ENCODE assay signal across 8 cellular contexts in the genomic region with DNA sequence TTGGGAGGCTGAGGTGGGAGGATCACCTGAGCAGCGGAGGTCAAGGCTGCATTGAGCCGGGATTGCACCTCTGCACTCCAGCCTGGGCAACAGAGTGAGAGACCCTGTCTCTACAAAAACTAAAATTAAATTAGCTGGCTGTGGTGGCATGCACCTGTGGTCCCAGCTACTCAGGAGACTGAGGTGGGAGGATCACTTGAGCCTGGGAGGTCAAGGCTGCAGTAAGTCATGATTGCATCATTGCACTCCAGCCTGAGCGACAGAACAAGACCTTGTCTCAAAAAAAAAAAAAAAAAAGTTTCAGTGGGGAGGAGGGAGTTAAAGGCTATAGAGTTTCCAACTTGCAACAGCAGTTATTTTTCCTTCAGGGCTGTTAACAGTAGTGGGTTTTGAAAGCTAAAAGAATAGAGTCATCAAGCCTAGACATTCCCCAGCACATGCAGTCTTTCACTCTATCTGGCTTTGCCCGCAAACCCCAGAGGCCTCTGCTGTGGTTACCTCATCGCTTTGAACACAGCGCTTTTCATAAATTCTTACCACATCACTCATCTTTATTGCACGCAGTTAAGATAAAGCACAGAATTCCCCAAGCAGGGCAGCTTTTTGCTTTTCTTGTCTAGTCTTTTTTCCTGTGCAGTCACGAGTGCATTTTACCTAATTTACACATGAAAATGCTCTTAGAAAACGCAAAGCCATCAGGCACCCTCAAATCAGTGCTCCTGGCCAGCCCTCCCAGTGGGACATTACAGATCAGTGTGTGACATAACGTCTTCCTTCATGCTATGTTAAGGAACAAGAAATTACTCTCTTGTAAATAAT. TPM values are rescaled to one million over a fixed set of nuclear protein-coding genes. Genes with fewer than 3 reads are reported as not detected.
DNase-seq lines count a peak whose midpoint lies in the region; ATAC-seq and TF ChIP-seq lines count a peak whose summit lies in the region.

No MANE protein-coding gene starts in this region.

- TF ChIP-seq POLR2A in spleen (IDR thresholded peaks at IDR 0.05) = no peak

- peak overlapping the region; percentile 45 for H3K4me3 Mint-ChIP-seq in activated T-cell treated with anti-CD3 and anti-CD28 coated beads, Interleukin-2, amount 50 U/mL, for 24 hours

- ATAC-seq in HG02623 (IDR thresholded peaks at IDR 0.05; ENCODE audit: unreplicated experiment) = peak; percentile 79

- no peaks in the 10 kb centered on the region for H3K36me3 ChIP-seq in GM06990 (ENCODE audit: control insufficient read depth, insufficient read depth, low read length)
- H3K36me3 ChIP-seq in spleen = no peaks in the 10 kb centered on the region

- H3K4me3 ChIP-seq in GM06990 (replicated peaks; ENCODE audit: low read depth, low read length) = no peak overlapping the region
- no peak overlapping the region for H3K4me3 ChIP-seq in spleen

- no peak for TF ChIP-seq CTCF in GM06990 (IDR thresholded peaks at IDR 0.05; ENCODE audit: insufficient read depth, low read length, poor library complexity, severe bottlenecking)
- no peak for TF ChIP-seq CTCF in spleen (IDR thresholded peaks at IDR 0.05 in 8 of 11, conservative IDR thresholded peaks at IDR 0.05 in 3 of 11)

- H3K27me3 ChIP-seq in GM06990 (replicated peaks; ENCODE audit: control insufficient read depth, insufficient read depth, low read length) (no peaks in the 10 kb centered on the region), spleen (replicated peaks in 1 of 7) (peaks cover 0 to 49% (median 0%) of the 10 kb centered on the region in 7 donors)

- peaks cover 75% of the 10 kb centered on the region for H3K27me3 Mint-ChIP-seq in activated T-cell treated with anti-CD3 and anti-CD28 coated beads, Interleukin-2, amount 50 U/mL, for 24 hours

- no peaks in the 10 kb centered on the region for H3K36me3 Mint-ChIP-seq in activated T-cell treated with anti-CD3 and anti-CD28 coated beads, Interleukin-2, amount 50 U/mL, for 24 hours (ENCODE audit: low read depth)

- WGBS in spleen, 5 donors = 35 to 47% (median 37%) methylated on average over 10 of the region's 10 CpGs

- DNase-seq in GM06990 (ENCODE audit: extremely low read depth, insufficient read length) (peak; percentile 46), NOMO-1 (lab: John Stamatoyannopoulos, UW; ENCODE audit: unreplicated experiment in 2 of 2) (peak; percentile 94 to 98), globus pallidus (ENCODE audit: low spot score) (peak; percentile 61), spleen (peak; percentile 66), OCI-M2 (lab: John Stamatoyannopoulos, UW; ENCODE audit: unreplicated experiment) (no peak), DMS153 (lab: John Stamatoyannopoulos, UW) (no peak)
- peak; percentile 82 for DNase-seq in activated T-cell treated with anti-CD3 and anti-CD28 coated beads, Interleukin-2, amount 50 U/mL, for 24 hours

- intact Hi-C loops in spleen (cut with DNase I; ENCODE audit: low total_unique reads) = no loop called here

- H3K4me1 ChIP-seq in spleen = peaks cover 5 to 20% (median 12%) of the 10 kb centered on the region in 6 donors

- no peaks in the 10 kb centered on the region for H3K9me3 Mint-ChIP-seq in activated T-cell treated with anti-CD3 and anti-CD28 coated beads, Interleukin-2, amount 50 U/mL, for 24 hours

- H3K9me3 ChIP-seq in spleen = no peaks in the 10 kb centered on the region

- H3K27ac Mint-ChIP-seq in activated T-cell treated with anti-CD3 and anti-CD28 coated beads, Interleukin-2, amount 50 U/mL, for 24 hours = peak overlapping the region; percentile 87

- peaks cover 31% of the 10 kb centered on the region for H3K4me1 Mint-ChIP-seq in activated T-cell treated with anti-CD3 and anti-CD28 coated beads, Interleukin-2, amount 50 U/mL, for 24 hours (ENCODE audit: low read depth)

- no peak overlapping the region for H3K27ac ChIP-seq in spleen

RNA-seq across cellular contexts. Expression of gene SLC2A8, which starts 8.7 kb away (rescaled TPM):
- total RNA-seq in spleen = 10 to 100 TPM; 16.8 to 32.0 (median 23.0) TPM
- 10 to 100 TPM; 10.0 to 18.3 (median 14.5) TPM for polyA plus RNA-seq in spleen

RNA-seq across cellular contexts. Expression of gene ZNF79, which starts 35.9 kb away (rescaled TPM):
- 10 to 100 TPM; 10.4 to 14.7 (median 12.7) TPM for total RNA-seq in spleen
- 1 to 10 TPM; 2.3 to 4.1 (median 3.8) TPM for polyA plus RNA-seq in spleen

Comparison
In these comparisons a context has a peak if more than half of its experiments do, and no peak if none do; other contexts are left out.
1. DNase-seq: peak in GM06990 (single experiment), NOMO-1 (2 of 2), activated T-cell treated with anti-CD3 and anti-CD28 coated beads, Interleukin-2, amount 50 U/mL, for 24 hours (single experiment), globus pallidus (single experiment) and spleen (single experiment); none in OCI-M2 (single experiment) and DMS153 (single experiment).